ENCODE assay signal across 38 cellular contexts in genomic region chr16:20624205-20624604, GRCh38. TPM values are rescaled to one million over a fixed set of nuclear protein-coding genes. Genes with fewer than 3 reads are reported as not detected.
"Had no signal": no experiment of that assay in that cellular context is flagged by ENCODE, and none has a peak within 500 bp of the region (broad histone marks: within the 10 kb centered on the region; RNA-seq: fewer than 3 reads in every experiment).

No MANE protein-coding gene starts in this region.

- H3K36me3 ChIP-seq: adrenal gland, ascending aorta, brain microvascular endothelial cell, breast epithelium, cardiac muscle cell had no signal

- H3K4me3 ChIP-seq: adrenal gland, ascending aorta, body of pancreas, breast epithelium, cardiac muscle cell had no signal

- H3K9me3 ChIP-seq: adrenal gland, ascending aorta, body of pancreas, breast epithelium had no signal

- FAIRE-seq: astrocyte, bronchial epithelial cell had no signal

- H3K4me1 ChIP-seq: adrenal gland, ascending aorta, body of pancreas, breast epithelium had no signal

- H3K27ac ChIP-seq: adrenal gland, ascending aorta, body of pancreas, brain microvascular endothelial cell, breast epithelium, cardiac muscle cell had no signal

- H3K27me3 ChIP-seq: adrenal gland, ascending aorta, body of pancreas, brain microvascular endothelial cell, breast epithelium, cardiac muscle cell had no signal

- ATAC-seq: activated naive CD4-positive, alpha-beta T cell treated with anti-CD3 and anti-CD28 coated beads, Interleukin-2, amount 50 U/mL, for 72 hours; activated naive CD8-positive, alpha-beta T cell treated with anti-CD3 and anti-CD28 coated beads, Interleukin-2, amount 50 U/mL, for 24 hours; activated T-cell treated with anti-CD3 and anti-CD28 coated beads, Interleukin-2, amount 50 U/mL, for 4 hours; activated T-cell treated with anti-CD3 and anti-CD28 coated beads, Interleukin-2, amount 50 U/mL, for 72 hours; activated T-helper 17 cell treated with anti-CD3 and anti-CD28 coated beads, Interleukin-2, amount 50 U/mL, for 72 hours; body of pancreas had no signal

- DNase-seq: activated effector memory CD4-positive, alpha-beta T cell treated with anti-CD3 and anti-CD28 coated beads, Interleukin-2, amount 50 U/mL, for 16 hours; activated effector memory CD4-positive, alpha-beta T cell treated with Interleukin-2 at 50 U/mL for 16 hours; activated gamma-delta T cell; activated gamma-delta T cell treated with Interleukin-2 at 50 U/mL for 16 hours; activated naive CD4-positive, alpha-beta T cell; activated naive CD4-positive, alpha-beta T cell treated with anti-CD3 and anti-CD28 coated beads for 36 hours; activated naive CD4-positive, alpha-beta T cell treated with anti-CD3 and anti-CD28 coated beads, Interleukin-2, amount 10 ng/mL, durations not matched to agents 7 days and 5 days; activated naive CD4-positive, alpha-beta T cell treated with anti-CD3 and anti-CD28 coated beads, Interleukin-2, amount 50 U/mL, for 16 hours; activated naive CD4-positive, alpha-beta T cell treated with Interleukin-2 at 50 U/mL for 16 hours; activated naive CD8-positive, alpha-beta T cell treated with anti-CD3 and anti-CD28 coated beads for 36 hours; activated naive CD8-positive, alpha-beta T cell treated with anti-CD3 and anti-CD28 coated beads, Interleukin-2, amount 10 ng/mL, durations not matched to agents 7 days and 5 days; activated naive CD8-positive, alpha-beta T cell treated with anti-CD3 and anti-CD28 coated beads, Interleukin-2, amount 50 U/mL, for 24 hours; activated T-cell treated with anti-CD3 and anti-CD28 coated beads, Interleukin-2, amount 50 U/mL, for 1 hour; activated T-cell treated with anti-CD3 and anti-CD28 coated beads, Interleukin-2, amount 50 U/mL, for 24 hours; activated T-cell treated with anti-CD3 and anti-CD28 coated beads, Interleukin-2, amount 50 U/mL, for 4 hours; activated T-cell treated with anti-CD3 and anti-CD28 coated beads, Interleukin-2, amount 50 U/mL, for 48 hours; activated T-cell treated with anti-CD3 and anti-CD28 coated beads, Interleukin-2, amount 50 U/mL, for 72 hours; adrenal gland; amniotic stem cell; amygdala; anterior cingulate cortex; aorta; body of pancreas; brain microvascular endothelial cell; caudate nucleus; central memory CD4-positive, alpha-beta T cell; cerebellar nuclear complex had no signal

RNA-seq across cellular contexts. Expression of gene ACSM2B, which starts 48.0 kb away (rescaled TPM):
- total RNA-seq: activated naive CD4-positive, alpha-beta T cell treated with anti-CD3 and anti-CD28 coated beads for 36 hours; activated naive CD4-positive, alpha-beta T cell treated with anti-CD3 and anti-CD28 coated beads, Interleukin-2, amount 50 U/mL, for 72 hours; activated naive CD8-positive, alpha-beta T cell treated with anti-CD3 and anti-CD28 coated beads for 36 hours; activated naive CD8-positive, alpha-beta T cell treated with anti-CD3 and anti-CD28 coated beads, Interleukin-2, amount 10 ng/mL, durations not matched to agents 7 days and 5 days; activated T-helper 1 cell treated with anti-CD3 and anti-CD28 coated beads, Interleukin-12 subunit alpha, Interleukin-12 subunit beta, Interleukin-2, Interleukin-4 antibody, amounts not matched to agents 30 ng/mL and 10 ng/mL and 1 ng/mL, durations not matched to agents 14 hours and 24 hours and 36 hours; activated T-helper 17 cell treated with anti-CD3 and anti-CD28 coated beads, Interleukin-2, amount 50 U/mL, for 72 hours; aorta; ascending aorta; astrocyte; breast epithelium; bronchial epithelial cell; cardiac muscle cell; cardiac septum; cerebellum; chondrocyte had no signal
- polyA plus RNA-seq: aorta, cardiac muscle cell had no signal
